In the genomic region with DNA sequence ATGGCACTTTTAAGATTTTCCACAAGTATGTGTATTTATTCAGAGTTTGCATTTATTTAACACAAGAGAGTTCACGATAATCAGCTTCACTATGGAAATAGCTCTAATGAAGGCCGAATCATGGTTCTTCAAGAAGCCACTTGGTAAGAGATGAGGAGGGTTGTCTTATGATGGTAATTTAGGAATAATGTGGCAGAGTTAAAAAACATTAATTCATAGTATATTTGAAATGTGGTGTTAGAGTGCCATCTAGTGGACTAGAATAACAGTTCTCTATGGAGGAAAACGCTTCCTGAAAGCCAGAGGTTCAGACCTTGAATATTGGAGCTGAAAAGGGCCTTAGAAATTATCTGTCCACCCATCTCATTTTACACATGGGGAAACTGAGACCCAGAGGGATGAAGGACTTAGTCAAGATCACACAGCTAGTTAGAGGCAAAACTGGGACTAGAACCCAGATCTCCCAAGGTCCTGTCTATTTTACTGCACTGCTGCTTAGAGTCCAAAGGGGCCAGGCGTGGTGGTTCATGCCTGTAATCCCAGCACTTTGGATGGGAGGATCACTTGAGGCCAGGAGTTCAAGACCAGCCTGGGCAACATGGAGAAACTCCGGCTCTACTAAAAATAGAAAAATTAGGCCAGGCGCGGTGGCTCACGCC, we compare ENCODE assay signal across 8 cellular contexts. TPM values are rescaled to one million over a fixed set of nuclear protein-coding genes. Genes with fewer than 3 reads are reported as not detected.
DNase-seq lines count a peak whose midpoint lies in the region; ATAC-seq and TF ChIP-seq lines count a peak whose summit lies in the region.

No MANE protein-coding gene starts in this region.

- H3K4me2 ChIP-seq in mammary epithelial cell (ENCODE audit: insufficient read depth, low read depth, low read length), result no peak overlapping the region

- H3K36me3 ChIP-seq in BE2C (peaks cover 34% of the 10 kb centered on the region), mammary epithelial cell (ENCODE audit: insufficient read depth, low read length) (peaks cover 26% of the 10 kb centered on the region), upper lobe of right lung (peaks cover 92% of the 10 kb centered on the region)

- CTCF ChIA-PET in mammary epithelial cell (lab: Charles Lee; ENCODE audit: low non-redundant PET), result interaction anchor here (0.6 kb wide), 2 partner anchors 120 to 398 kb away, joined by 3 to 8 read pairs; no protein-coding TSS in a partner anchor

- H3K79me2 ChIP-seq in mammary epithelial cell (ENCODE audit: insufficient read depth, low read length), result peaks cover 2% of the 10 kb centered on the region

- no peak overlapping the region for H3K9ac ChIP-seq in mammary epithelial cell (ENCODE audit: insufficient read depth, low read length)

- H3K9me3 ChIP-seq in BE2C (no peaks in the 10 kb centered on the region), mammary epithelial cell (replicated peaks; ENCODE audit: insufficient read depth, low read length) (no peaks in the 10 kb centered on the region), upper lobe of right lung (no peaks in the 10 kb centered on the region)

- no peaks in the 10 kb centered on the region for H3K4me1 ChIP-seq in BE2C
- peaks cover 14% of the 10 kb centered on the region for H3K4me1 ChIP-seq in mammary epithelial cell (ENCODE audit: insufficient read depth, low read length)
- no peaks in the 10 kb centered on the region for H3K4me1 ChIP-seq in upper lobe of right lung

- no peak overlapping the region for H2AFZ ChIP-seq in mammary epithelial cell (ENCODE audit: low read depth, low read length)

- H4K20me1 ChIP-seq in mammary epithelial cell (ENCODE audit: insufficient read depth, low read length), result no peaks in the 10 kb centered on the region

- peak; percentile 64 for TF ChIP-seq CTCF in BE2C (IDR thresholded peaks at IDR 0.05; ENCODE audit: low read depth, low read length)
- TF ChIP-seq CTCF in mammary epithelial cell (conservative IDR thresholded peaks at IDR 0.05 in 1 of 2, IDR thresholded peaks at IDR 0.05 in 1 of 2; ENCODE audit: extremely low read depth in 1 of 2, insufficient read depth in 1 of 2, low read depth in 1 of 2, low read length in 2 of 2), result peak; percentile 56
- peak; percentile 71 for TF ChIP-seq CTCF in upper lobe of right lung (IDR thresholded peaks at IDR 0.05)

- BruUV-seq in mammary epithelial cell (replicated peaks; lab: Mats Ljungman, UMichigan), result no TSS peak

- 73% methylated on average over 7 of the region's 8 CpGs for WGBS in mammary epithelial cell (ENCODE audit: low coverage, missing lambda C conversion rate)

- dilution Hi-C loops in mammary epithelial cell (cut with HindIII; ENCODE audit: low sequenced_read_pairs), result no loop called here

- H3K27ac ChIP-seq in mammary epithelial cell (ENCODE audit: insufficient read depth, low read depth, low read length), result no peak overlapping the region
- H3K27ac ChIP-seq in upper lobe of right lung, result no peak overlapping the region

- no peak overlapping the region for H3K4me3 ChIP-seq in BE2C (ENCODE audit: low read depth, low read length)
- no peak overlapping the region for H3K4me3 ChIP-seq in mammary epithelial cell (replicated peaks in 1 of 3; ENCODE audit: insufficient read depth in 1 of 3, low read depth in 2 of 3, low read length in 3 of 3)
- H3K4me3 ChIP-seq in upper lobe of right lung, result no peak overlapping the region

- in situ Hi-C loops in mammary epithelial cell (cut with MboI; ENCODE audit: low sequenced_read_pairs in 2 of 2), result loop anchor here (10.0 to 25.0 kb wide), 3 partner anchors 121 to 379 kb away; no protein-coding TSS in a partner anchor

- peak; percentile 83 for ATAC-seq in left lobe of liver
- ATAC-seq in upper lobe of right lung, result peak; percentile 74
- ATAC-seq in GM19395 (IDR thresholded peaks at IDR 0.05; ENCODE audit: unreplicated experiment), result no peak
- no peak for ATAC-seq in HG02973 (IDR thresholded peaks at IDR 0.05; ENCODE audit: unreplicated experiment)

- intact Hi-C loops in mammary epithelial cell (cut with micrococcal nuclease) (loop anchor here (1.0 to 5.0 kb wide), 4 partner anchors 116 to 389 kb away; no protein-coding TSS in a partner anchor), upper lobe of right lung (cut with DNase I) (no loop called here)

- no peaks in the 10 kb centered on the region for H3K27me3 ChIP-seq in BE2C
- no peaks in the 10 kb centered on the region for H3K27me3 ChIP-seq in mammary epithelial cell (ENCODE audit: insufficient read depth, low read length)
- H3K27me3 ChIP-seq in upper lobe of right lung, result no peaks in the 10 kb centered on the region

- DNase-seq in BE2C (no peak), GM19240 (ENCODE audit: insufficient read length, low spot score) (peak; percentile 4), NCI-H774 (lab: John Stamatoyannopoulos, UW) (peak; percentile 66), mammary epithelial cell (peak; percentile 24), left lobe of liver (ENCODE audit: low spot score) (no peak), upper lobe of right lung (no peak)

RNA-seq across cellular contexts. Expression of a gene that starts 33.8 kb away (rescaled TPM):
- 150 TPM for polyA plus RNA-seq in BE2C (2012; ENCODE audit: insufficient read depth, insufficient read length, low read depth)
- total RNA-seq in mammary epithelial cell (100 to 1,000 TPM; 333 to 454 TPM), left lobe of liver (79.3 TPM), upper lobe of right lung (196 TPM)
- 187 TPM for polyA plus RNA-seq in mammary epithelial cell
- polyA minus RNA-seq in mammary epithelial cell, result 664 TPM

Comparison
In these comparisons a context has a peak if more than half of its experiments do, and no peak if none do; other contexts are left out.
1. DNase-seq: peak in GM19240 (single experiment), NCI-H774 (single experiment) and mammary epithelial cell (single experiment); none in BE2C (single experiment), left lobe of liver (single experiment) and upper lobe of right lung (single experiment).
2. ATAC-seq: peak in left lobe of liver (single experiment) and upper lobe of right lung (single experiment); none in GM19395 (single experiment) and HG02973 (single experiment).
3. Peak in every context shown above with its lines, with median percentiles within 50 percentile points of each other: CTCF ChIP-seq.